In genomic region chr12:56990648-56991318, GRCh38 we compare ENCODE assay signal across 1 cellular context.
TF ChIP-seq lines count a peak whose summit lies in the region.

No MANE protein-coding gene starts in this region.

TF ChIP-seq in GM12878, 131 proteins besides CTCF, POLR2A, EP300 and RAD21:
- no peak for TF ChIP-seq ZNF274 (IDR thresholded peaks at IDR 0.05; ENCODE audit: insufficient read depth, insufficient read length)
- TF ChIP-seq ESRRA (IDR thresholded peaks at IDR 0.05; ENCODE audit: low read length), result no peak
- no peak for TF ChIP-seq NFXL1 (IDR thresholded peaks at IDR 0.05; ENCODE audit: borderline replicate concordance)
- TF ChIP-seq FOXK2 (IDR thresholded peaks at IDR 0.05), result no peak
